12 cellular contexts compared by ENCODE assay signal in the genomic region with DNA sequence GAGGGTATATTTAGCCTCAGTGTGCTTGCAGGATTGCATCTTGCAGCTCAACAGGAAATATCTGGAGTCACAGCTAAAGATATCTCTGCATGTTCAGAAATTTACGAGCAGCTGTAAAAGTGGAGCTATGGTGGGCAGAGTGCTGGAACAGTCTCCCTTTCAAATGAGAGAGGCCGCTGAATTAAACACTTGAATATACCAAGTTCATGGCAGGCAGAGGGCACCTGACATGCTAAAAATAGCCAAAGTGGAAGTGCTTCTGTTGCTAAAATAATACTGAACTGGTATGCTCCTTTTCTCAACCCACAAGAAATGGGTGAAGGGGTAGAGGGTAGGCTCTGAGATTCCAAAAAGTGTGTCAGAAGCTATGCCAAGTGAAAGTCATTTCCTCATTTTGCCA.
DNase-seq lines count a peak whose midpoint lies in the region; ATAC-seq and TF ChIP-seq lines count a peak whose summit lies in the region.
"Had no signal": no experiment of that assay in that cellular context is flagged by ENCODE, and none has a peak within 500 bp of the region (broad histone marks: within the 10 kb centered on the region; RNA-seq: fewer than 3 reads in every experiment).

No MANE protein-coding gene starts in this region.

- no peaks in the 10 kb centered on the region for H3K27me3 ChIP-seq in SK-N-SH (ENCODE audit: insufficient read depth)

- H3K9me3 ChIP-seq in SK-N-SH (no peaks in the 10 kb centered on the region), mucosa of descending colon (no peaks in the 10 kb centered on the region)

- H3K4me3 ChIP-seq in SK-N-SH (ENCODE audit: low read depth in 2 of 2, low read length in 1 of 2): no peak overlapping the region
- H3K4me3 ChIP-seq in coronary artery: peak overlapping the region; percentile 56
- no peak overlapping the region for H3K4me3 ChIP-seq in mucosa of descending colon
- H3K4me3 ChIP-seq: GM12878 had no signal

- no peaks in the 10 kb centered on the region for H3K9me3 Mint-ChIP-seq in T-helper 2 cell treated with Interferon-gamma antibody and Interleukin-4, amounts not matched to agents 5 μg/mL and 100 μg/mL, for 36 hours

- peaks cover 18 to 48% of the 10 kb centered on the region in 2 experiments; a peak in 3 of 4 replicates for H3K4me1 ChIP-seq in SK-N-SH (ENCODE audit: control insufficient read depth in 1 of 2, insufficient read depth in 2 of 2, low read depth in 1 of 2, low read length in 1 of 2)
- H3K4me1 ChIP-seq in mucosa of descending colon (ENCODE audit: low read depth): peaks cover 11% of the 10 kb centered on the region

- DNase-seq in SK-N-SH: peak; percentile 25
- DNase-seq in coronary artery (ENCODE audit: low spot score): no peak
- no peak for DNase-seq in mucosa of descending colon
- no peak for DNase-seq in T-helper 2 cell treated with Interferon-gamma antibody and Interleukin-4, amounts not matched to agents 5 μg/mL and 100 μg/mL, for 36 hours (ENCODE audit: low spot score)
- no peak for DNase-seq in left lobe of liver (ENCODE audit: low spot score)
- DNase-seq: AML-193, cortex of kidney, NCI-H1930 had no signal

- no peaks in the 10 kb centered on the region for H3K4me1 Mint-ChIP-seq in T-helper 2 cell treated with Interferon-gamma antibody and Interleukin-4, amounts not matched to agents 5 μg/mL and 100 μg/mL, for 36 hours (ENCODE audit: low read depth)

- TF ChIP-seq CTCF in SK-N-SH (IDR thresholded peaks at IDR 0.05) (no peak), coronary artery (IDR thresholded peaks at IDR 0.05) (no peak), mucosa of descending colon (IDR thresholded peaks at IDR 0.05) (no peak)

- H3K36me3 ChIP-seq in SK-N-SH (replicated peaks in 1 of 2; ENCODE audit: control insufficient read depth in 1 of 2, insufficient read depth in 2 of 2, low read length in 1 of 2) (no peaks in the 10 kb centered on the region), mucosa of descending colon (ENCODE audit: low read depth) (no peaks in the 10 kb centered on the region)

- WGBS in SK-N-SH (ENCODE audit: low lambda C conversion rate): 75% methylated on average over 2 of the region's 2 CpGs

- POLR2A ChIA-PET in SK-N-SH (lab: Yijun Ruan, JAX): interaction anchor here (1.1 to 1.4 kb wide), 6 partner anchors 16 to 286 kb away, joined by 3 to 7 read pairs (median 4); no protein-coding TSS in a partner anchor

- no peaks in the 10 kb centered on the region for H4K20me1 ChIP-seq in SK-N-SH (ENCODE audit: insufficient read depth)

- no peaks in the 10 kb centered on the region for H3K36me3 Mint-ChIP-seq in T-helper 2 cell treated with Interferon-gamma antibody and Interleukin-4, amounts not matched to agents 5 μg/mL and 100 μg/mL, for 36 hours (ENCODE audit: low read depth)

- H3K27ac ChIP-seq in SK-N-SH (ENCODE audit: low read depth in 2 of 2, low read length in 1 of 2) (peak overlapping the region in 1 of 2 experiments; percentile 94; a peak in 2 of 4 replicates), coronary artery (peak overlapping the region; percentile 32 to 77)

- H3K79me2 ChIP-seq in SK-N-SH (ENCODE audit: insufficient read depth): no peaks in the 10 kb centered on the region

- H3K9ac ChIP-seq in SK-N-SH: no peak overlapping the region

- CTCF ChIA-PET in SK-N-SH (lab: Yijun Ruan, JAX): interaction anchor here (0.7 to 1.7 kb wide), 6 partner anchors 9 to 490 kb away, joined by 3 to 6 read pairs (median 3); no protein-coding TSS in a partner anchor

- no peaks in the 10 kb centered on the region for H3K9me2 ChIP-seq in SK-N-SH

- intact Hi-C loops in mucosa of descending colon (cut with DNase I, micrococcal nuclease): no loop called here

- H3K27ac Mint-ChIP-seq in T-helper 2 cell treated with Interferon-gamma antibody and Interleukin-4, amounts not matched to agents 5 μg/mL and 100 μg/mL, for 36 hours: no peak overlapping the region

- H3K4me3 Mint-ChIP-seq in T-helper 2 cell treated with Interferon-gamma antibody and Interleukin-4, amounts not matched to agents 5 μg/mL and 100 μg/mL, for 36 hours: no peak overlapping the region

- peaks cover 23% of the 10 kb centered on the region for H3K27me3 Mint-ChIP-seq in T-helper 2 cell treated with Interferon-gamma antibody and Interleukin-4, amounts not matched to agents 5 μg/mL and 100 μg/mL, for 36 hours (ENCODE audit: low read depth)

- H3K4me2 ChIP-seq in SK-N-SH: 0 out of 2 replicates have a peak overlapping the region, but pooled peaks have one; percentile 8

- TF ChIP-seq EP300 in SK-N-SH (IDR thresholded peaks at IDR 0.05; ENCODE audit: borderline replicate concordance in 1 of 2, low read depth in 1 of 2, low read length in 1 of 2): no peak

- peaks cover 3% of the 10 kb centered on the region for H3F3A ChIP-seq in SK-N-SH (replicated peaks; ENCODE audit: insufficient read depth)

- no peak for ATAC-seq in SK-N-SH treated with all-trans-retinoic acid at 6 μM for 48 hours
- ATAC-seq in mucosa of descending colon: peak; percentile 44
- no peak for ATAC-seq in left lobe of liver
- no peak for ATAC-seq in HG03025 (IDR thresholded peaks at IDR 0.05; ENCODE audit: low FRiP score, unreplicated experiment)
- no peak for ATAC-seq in HG03039 (IDR thresholded peaks at IDR 0.05; ENCODE audit: unreplicated experiment)
- ATAC-seq: GM12878 had no signal

- H2AFZ ChIP-seq in SK-N-SH (ENCODE audit: low read depth): no peak overlapping the region

- TF ChIP-seq RAD21 in SK-N-SH (IDR thresholded peaks at IDR 0.05; ENCODE audit: low read length): 0 out of 2 replicates have a peak, but pooled peaks have one; percentile 5

TF ChIP-seq in SK-N-SH, 30 proteins besides CTCF, POLR2A, EP300 and RAD21:
- TF ChIP-seq FOXM1 (IDR thresholded peaks at IDR 0.05; ENCODE audit: low read depth) (no peak), FOSL2 (IDR thresholded peaks at IDR 0.05; ENCODE audit: borderline replicate concordance, low read depth) (no peak), RCOR1 (IDR thresholded peaks at IDR 0.05; ENCODE audit: low read length) (peak; percentile 42; the same call in 1 of the 2 replicates), GATA2 (CRISPR knock-in tag; IDR thresholded peaks at IDR 0.05) (no peak)

TF ChIP-seq in SK-N-SH treated with all-trans-retinoic acid at 6 μM for 48 hours, 23 proteins besides CTCF, POLR2A, EP300 and RAD21 (continues in another document):
- TF ChIP-seq GLIS3 (CRISPR knock-in tag; IDR thresholded peaks at IDR 0.05): no peak
- no peak for TF ChIP-seq ZC3H10 (CRISPR knock-in tag; IDR thresholded peaks at IDR 0.05)
- no peak for TF ChIP-seq ZNF70 (CRISPR knock-in tag; IDR thresholded peaks at IDR 0.05)
- TF ChIP-seq PPARA (CRISPR knock-in tag; IDR thresholded peaks at IDR 0.05; ENCODE audit: borderline replicate concordance): no peak
- no peak for TF ChIP-seq OSR1 (CRISPR knock-in tag; IDR thresholded peaks at IDR 0.05)
- no peak for TF ChIP-seq TCF4 (CRISPR knock-in tag; IDR thresholded peaks at IDR 0.05; ENCODE audit: borderline replicate concordance)
- no peak for TF ChIP-seq ARNTL (CRISPR knock-in tag; IDR thresholded peaks at IDR 0.05; ENCODE audit: borderline replicate concordance, low read depth)
- TF ChIP-seq ZNF565 (CRISPR knock-in tag; conservative IDR thresholded peaks at IDR 0.05; ENCODE audit: low read depth): no peak
- no peak for TF ChIP-seq ZFP30 (CRISPR knock-in tag; IDR thresholded peaks at IDR 0.05)
- no peak for TF ChIP-seq BACH2 (CRISPR knock-in tag; IDR thresholded peaks at IDR 0.05; ENCODE audit: borderline replicate concordance)
- TF ChIP-seq, protein P1, sequence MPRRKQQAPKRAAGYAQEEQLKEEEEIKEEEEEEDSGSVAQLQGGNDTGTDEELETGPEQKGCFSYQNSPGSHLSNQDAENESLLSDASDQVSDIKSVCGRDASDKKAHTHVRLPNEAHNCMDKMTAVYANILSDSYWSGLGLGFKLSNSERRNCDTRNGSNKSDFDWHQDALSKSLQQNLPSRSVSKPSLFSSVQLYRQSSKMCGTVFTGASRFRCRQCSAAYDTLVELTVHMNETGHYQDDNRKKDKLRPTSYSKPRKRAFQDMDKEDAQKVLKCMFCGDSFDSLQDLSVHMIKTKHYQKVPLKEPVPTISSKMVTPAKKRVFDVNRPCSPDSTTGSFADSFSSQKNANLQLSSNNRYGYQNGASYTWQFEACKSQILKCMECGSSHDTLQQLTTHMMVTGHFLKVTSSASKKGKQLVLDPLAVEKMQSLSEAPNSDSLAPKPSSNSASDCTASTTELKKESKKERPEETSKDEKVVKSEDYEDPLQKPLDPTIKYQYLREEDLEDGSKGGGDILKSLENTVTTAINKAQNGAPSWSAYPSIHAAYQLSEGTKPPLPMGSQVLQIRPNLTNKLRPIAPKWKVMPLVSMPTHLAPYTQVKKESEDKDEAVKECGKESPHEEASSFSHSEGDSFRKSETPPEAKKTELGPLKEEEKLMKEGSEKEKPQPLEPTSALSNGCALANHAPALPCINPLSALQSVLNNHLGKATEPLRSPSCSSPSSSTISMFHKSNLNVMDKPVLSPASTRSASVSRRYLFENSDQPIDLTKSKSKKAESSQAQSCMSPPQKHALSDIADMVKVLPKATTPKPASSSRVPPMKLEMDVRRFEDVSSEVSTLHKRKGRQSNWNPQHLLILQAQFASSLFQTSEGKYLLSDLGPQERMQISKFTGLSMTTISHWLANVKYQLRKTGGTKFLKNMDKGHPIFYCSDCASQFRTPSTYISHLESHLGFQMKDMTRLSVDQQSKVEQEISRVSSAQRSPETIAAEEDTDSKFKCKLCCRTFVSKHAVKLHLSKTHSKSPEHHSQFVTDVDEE (CRISPR knock-in tag; IDR thresholded peaks at IDR 0.05): no peak
- no peak for TF ChIP-seq CSDC2 (CRISPR knock-in tag; IDR thresholded peaks at IDR 0.05)
- TF ChIP-seq, protein P2, sequence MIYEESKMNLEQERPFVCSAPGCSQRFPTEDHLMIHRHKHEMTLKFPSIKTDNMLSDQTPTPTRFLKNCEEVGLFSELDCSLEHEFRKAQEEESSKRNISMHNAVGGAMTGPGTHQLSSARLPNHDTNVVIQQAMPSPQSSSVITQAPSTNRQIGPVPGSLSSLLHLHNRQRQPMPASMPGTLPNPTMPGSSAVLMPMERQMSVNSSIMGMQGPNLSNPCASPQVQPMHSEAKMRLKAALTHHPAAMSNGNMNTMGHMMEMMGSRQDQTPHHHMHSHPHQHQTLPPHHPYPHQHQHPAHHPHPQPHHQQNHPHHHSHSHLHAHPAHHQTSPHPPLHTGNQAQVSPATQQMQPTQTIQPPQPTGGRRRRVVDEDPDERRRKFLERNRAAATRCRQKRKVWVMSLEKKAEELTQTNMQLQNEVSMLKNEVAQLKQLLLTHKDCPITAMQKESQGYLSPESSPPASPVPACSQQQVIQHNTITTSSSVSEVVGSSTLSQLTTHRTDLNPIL (CRISPR knock-in tag; IDR thresholded peaks at IDR 0.05; ENCODE audit: low read depth): no peak
